18 cellular contexts compared by ENCODE assay signal in the genomic region with DNA sequence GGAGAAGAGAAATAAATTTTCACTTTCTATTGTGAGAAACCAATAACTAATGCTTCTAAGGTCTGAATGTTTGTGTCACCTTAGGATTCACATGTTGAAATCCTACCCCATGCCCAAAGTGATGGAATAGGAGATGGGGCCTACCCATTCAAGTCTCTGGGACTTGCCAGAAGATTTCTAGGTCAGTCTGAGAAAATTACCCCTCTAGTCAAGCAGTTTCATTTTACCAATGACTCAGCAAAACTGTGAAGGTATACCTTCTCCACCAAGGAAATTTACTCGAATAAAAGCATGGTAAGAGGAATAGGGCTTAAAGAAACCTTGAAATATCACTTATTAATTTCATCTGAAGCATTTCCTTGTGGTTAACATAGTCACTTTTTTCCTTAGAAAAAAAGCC. TPM values are rescaled to one million over a fixed set of nuclear protein-coding genes. Genes with fewer than 3 reads are reported as not detected.
DNase-seq lines count a peak whose midpoint lies in the region; ATAC-seq and TF ChIP-seq lines count a peak whose summit lies in the region.
"Had no signal": no experiment of that assay in that cellular context is flagged by ENCODE, and none has a peak within 500 bp of the region (broad histone marks: within the 10 kb centered on the region; RNA-seq: fewer than 3 reads in every experiment).

No MANE protein-coding gene starts in this region.

- H3K9me2 ChIP-seq in hepatocyte (replicated peaks; ENCODE audit: insufficient read depth) = no peaks in the 10 kb centered on the region

- H3K36me3 ChIP-seq in hepatocyte (replicated peaks; ENCODE audit: insufficient read depth, low read depth) = no peaks in the 10 kb centered on the region
- no peaks in the 10 kb centered on the region for H3K36me3 ChIP-seq in ascending aorta
- H3K36me3 ChIP-seq: colonic mucosa, SJCRH30 had no signal

- H3K4me3 ChIP-seq in fibroblast of villous mesenchyme (ENCODE audit: low read depth, low read length) = no peak overlapping the region
- H3K4me3 ChIP-seq in hepatocyte = no peak overlapping the region
- no peak overlapping the region for H3K4me3 ChIP-seq in ascending aorta
- H3K4me3 ChIP-seq: colonic mucosa, SJCRH30 had no signal

- no peaks in the 10 kb centered on the region for H3K79me2 ChIP-seq in hepatocyte

- H3K4me1 ChIP-seq in hepatocyte (ENCODE audit: insufficient read depth) = peaks cover 16% of the 10 kb centered on the region
- H3K4me1 ChIP-seq in ascending aorta = peaks cover 6 to 8% of the 10 kb centered on the region in 2 donors
- H3K4me1 ChIP-seq: colonic mucosa had no signal

- no peak overlapping the region for H3K4me2 ChIP-seq in hepatocyte

- WGBS in hepatocyte (ENCODE audit: low lambda C conversion rate, missing lambda C conversion rate) = 85% methylated on average over 1 of the region's 1 CpG

- intact Hi-C loops in ascending aorta (cut with DNase I) = no loop called here

- ATAC-seq in GM18868 (IDR thresholded peaks at IDR 0.05; ENCODE audit: unreplicated experiment) (peak; percentile 84), HG02610 (IDR thresholded peaks at IDR 0.05; ENCODE audit: unreplicated experiment) (peak; percentile 94)

- DNase-seq in M059J (ENCODE audit: low read depth) (peak; percentile 4), fibroblast of villous mesenchyme (ENCODE audit: low read depth) (peak; percentile 30), hepatocyte (ENCODE audit: low spot score) (no peak), mesenteric fat pad (ENCODE audit: low spot score) (no peak), GM20000 (ENCODE audit: low spot score) (no peak), ascending aorta (ENCODE audit: low spot score in 2 of 2) (no peak)
- DNase-seq: activated CD4-positive, CD25-positive, alpha-beta regulatory T cell; activated gamma-delta T cell treated with Interleukin-2 at 50 U/mL for 16 hours; colonic mucosa; glutamatergic neuron; H7; Karpas-422; NCI-H1417 treated with DMSO at 0.1 percent for 48 hours; NCI-H226; SJCRH30; stimulated activated naive CD4-positive, alpha-beta T cell had no signal

- TF ChIP-seq CTCF in fibroblast of villous mesenchyme (IDR thresholded peaks at IDR 0.05; ENCODE audit: insufficient read depth, low read depth, low read length) (no peak), hepatocyte (IDR thresholded peaks at IDR 0.05; ENCODE audit: poor library complexity) (no peak), GM20000 (IDR thresholded peaks at IDR 0.05; ENCODE audit: extremely low read depth, missing control alignments) (no peak), ascending aorta (IDR thresholded peaks at IDR 0.05) (no peak)

- H4K20me1 ChIP-seq in hepatocyte (ENCODE audit: insufficient read depth, poor library complexity, severe bottlenecking) = no peaks in the 10 kb centered on the region

- no peak overlapping the region for H3K27ac ChIP-seq in hepatocyte
- no peak overlapping the region for H3K27ac ChIP-seq in ascending aorta
- H3K27ac ChIP-seq: colonic mucosa, SJCRH30 had no signal

- no peak overlapping the region for H2AFZ ChIP-seq in hepatocyte

- no peaks in the 10 kb centered on the region for H3K9me3 ChIP-seq in hepatocyte (ENCODE audit: low read depth)
- H3K9me3 ChIP-seq in ascending aorta = peaks cover 0 to 5% of the 10 kb centered on the region in 2 donors
- H3K9me3 ChIP-seq: colonic mucosa, SJCRH30 had no signal

- no peaks in the 10 kb centered on the region for H3K27me3 ChIP-seq in hepatocyte
- no peaks in the 10 kb centered on the region for H3K27me3 ChIP-seq in ascending aorta
- H3K27me3 ChIP-seq: colonic mucosa, SJCRH30 had no signal

RNA-seq across cellular contexts. Expression of a gene that starts 23.5 kb away (rescaled TPM):
- 55.4 and 65.5 TPM in 2 replicates for total RNA-seq in M059J (2014; rRNA removed; shearing (Covaris generic))
- total RNA-seq in fibroblast of villous mesenchyme (53.1 and 78.6 TPM in 2 replicates), hepatocyte (103 TPM in 2 replicates), mesenteric fat pad (33.0 TPM), ascending aorta (17.9 TPM)
- polyA plus RNA-seq in hepatocyte = 102 and 107 TPM in 2 replicates

Comparison
In these comparisons a context has a peak if more than half of its experiments do, and no peak if none do; other contexts are left out.
1. DNase-seq: peak in M059J (single experiment) and fibroblast of villous mesenchyme (single experiment); none in hepatocyte (single experiment), mesenteric fat pad (single experiment), GM20000 (single experiment) and ascending aorta (0 of 2).